23 cellular contexts compared by ENCODE assay signal in genomic region chrX:154476821-154477220, GRCh38. TPM values are rescaled to one million over a fixed set of nuclear protein-coding genes. Genes with fewer than 3 reads are reported as not detected.
A peak's percentile ranks its signal among the peaks of the same experiment; 100 is the strongest.
DNase-seq lines count a peak whose midpoint lies in the region; ATAC-seq lines count a peak whose summit lies in the region.
"Had no signal": no experiment of that assay in that cellular context is flagged by ENCODE, and none has a peak within 500 bp of the region (broad histone marks: within the 10 kb centered on the region; RNA-seq: fewer than 3 reads in every experiment).

No MANE protein-coding gene starts in this region.

- DNase-seq in activated naive CD8-positive, alpha-beta T cell treated with anti-CD3 and anti-CD28 coated beads, Interleukin-2, amount 10 ng/mL, durations not matched to agents 7 days and 5 days, result no peak
- no peak for DNase-seq in activated naive CD8-positive, alpha-beta T cell treated with anti-CD3 and anti-CD28 coated beads, Interleukin-2, amount 50 U/mL, for 24 hours
- no peak for DNase-seq in T-cell
- DNase-seq in islet precursor cell, result peak; percentile 45
- DNase-seq in 8988T, result no peak
- no peak for DNase-seq in NAMALWA (ENCODE audit: low spot score)
- DNase-seq in SHP77 (lab: John Stamatoyannopoulos, UW), result no peak
- DNase-seq: activated CD4-positive, alpha-beta T cell treated with anti-CD3 and anti-CD28 coated beads, Interleukin-2, amount 50 U/mL, for 1 hour; activated naive CD4-positive, alpha-beta T cell treated with anti-CD3 and anti-CD28 coated beads, Interleukin-2, amount 50 U/mL, for 16 hours; central memory CD4-positive, alpha-beta T cell; esophagus squamous epithelium; foreskin melanocyte; left colon; mesendoderm; NCI-H1092; NCI-H187; NCI-H524 treated with DMSO at 0.1 percent for 48 hours; stimulated activated CD4-positive, alpha-beta T cell treated with anti-CD3 and anti-CD28 coated beads, Interleukin-15, amount 100 ng/mL, for 24 hours; stimulated activated naive B cell treated with anti-CD40 and anti-IgM and Interleukin-4, amounts not matched to agents 10 μg/mL and 1 μg/mL and 100 μg/mL, for 72 hours had no signal

- H3K4me1 Mint-ChIP-seq in activated naive CD8-positive, alpha-beta T cell treated with anti-CD3 and anti-CD28 coated beads, Interleukin-2, amount 10 ng/mL, durations not matched to agents 7 days and 5 days, result peaks cover 8% of the 10 kb centered on the region
- peaks cover 17% of the 10 kb centered on the region for H3K4me1 Mint-ChIP-seq in activated naive CD8-positive, alpha-beta T cell treated with anti-CD3 and anti-CD28 coated beads, Interleukin-2, amount 50 U/mL, for 24 hours
- peaks cover 11 to 25% (median 13%) of the 10 kb centered on the region in 3 donors for H3K4me1 Mint-ChIP-seq in T-cell

- CTCF ChIA-PET in T-cell (lab: Charles Lee), result interaction anchor here in 1 of 2 donors (0.6 kb wide), 1 partner anchor 18 kb away, joined by 4 read pairs; no protein-coding TSS in a partner anchor

- no peaks in the 10 kb centered on the region for H3K36me3 Mint-ChIP-seq in activated naive CD8-positive, alpha-beta T cell treated with anti-CD3 and anti-CD28 coated beads, Interleukin-2, amount 10 ng/mL, durations not matched to agents 7 days and 5 days
- peaks cover 4% of the 10 kb centered on the region for H3K36me3 Mint-ChIP-seq in activated naive CD8-positive, alpha-beta T cell treated with anti-CD3 and anti-CD28 coated beads, Interleukin-2, amount 50 U/mL, for 24 hours (ENCODE audit: low read depth)
- H3K36me3 Mint-ChIP-seq in T-cell, result no peaks in the 10 kb centered on the region
- H3K36me3 Mint-ChIP-seq: CD14-positive monocyte had no signal

- no peak for ATAC-seq in activated naive CD8-positive, alpha-beta T cell treated with anti-CD3 and anti-CD28 coated beads, Interleukin-2, amount 10 ng/mL, durations not matched to agents 7 days and 5 days (ENCODE audit: low read depth)
- no peak for ATAC-seq in activated naive CD8-positive, alpha-beta T cell treated with anti-CD3 and anti-CD28 coated beads, Interleukin-2, amount 50 U/mL, for 24 hours
- ATAC-seq in T-cell (replicated peaks in 1 of 4), result no peak
- no peak for ATAC-seq in HG02763 (IDR thresholded peaks at IDR 0.05; ENCODE audit: unreplicated experiment)
- ATAC-seq: HepG2; left colon; stimulated activated naive B cell treated with anti-CD40 and anti-IgM and Interleukin-4, amounts not matched to agents 10 μg/mL and 1 μg/mL and 100 μg/mL, for 72 hours had no signal

- H3K27ac Mint-ChIP-seq in activated naive CD8-positive, alpha-beta T cell treated with anti-CD3 and anti-CD28 coated beads, Interleukin-2, amount 10 ng/mL, durations not matched to agents 7 days and 5 days, result peak overlapping the region; percentile 48
- no peak overlapping the region for H3K27ac Mint-ChIP-seq in activated naive CD8-positive, alpha-beta T cell treated with anti-CD3 and anti-CD28 coated beads, Interleukin-2, amount 50 U/mL, for 24 hours
- H3K27ac Mint-ChIP-seq in T-cell, result peak overlapping the region; percentile 11 to 31
- H3K27ac Mint-ChIP-seq: dendritic cell treated with granulocyte-macrophage colony-stimulating factor and Interleukin-4, amounts not matched to agents 40 ng/mL and 50 ng/mL, for 4 days; stimulated activated naive B cell treated with anti-CD40 and anti-IgM and Interleukin-4, amounts not matched to agents 10 μg/mL and 1 μg/mL and 100 μg/mL, for 72 hours had no signal

- POLR2A ChIA-PET in activated naive CD8-positive, alpha-beta T cell treated with anti-CD3 and anti-CD28 coated beads, Interleukin-2, amount 10 ng/mL, durations not matched to agents 7 days and 5 days (lab: Charles Lee), result interaction anchor here (0.6 to 3.9 kb wide), 10 partner anchors 10 to 77 kb away, joined by 3 to 15 read pairs (median 3); partner anchors contain the start of genes SLC10A3 and UBL4A
- POLR2A ChIA-PET in T-cell (lab: Charles Lee), result interaction anchor here in 1 of 2 donors (0.7 kb wide), 1 partner anchor 71 kb away, joined by 7 read pairs; no protein-coding TSS in a partner anchor

- no peaks in the 10 kb centered on the region for H3K27me3 Mint-ChIP-seq in activated naive CD8-positive, alpha-beta T cell treated with anti-CD3 and anti-CD28 coated beads, Interleukin-2, amount 10 ng/mL, durations not matched to agents 7 days and 5 days
- H3K27me3 Mint-ChIP-seq in activated naive CD8-positive, alpha-beta T cell treated with anti-CD3 and anti-CD28 coated beads, Interleukin-2, amount 50 U/mL, for 24 hours, result no peaks in the 10 kb centered on the region
- peaks cover 0 to under 1% of the 10 kb centered on the region in 2 donors for H3K27me3 Mint-ChIP-seq in T-cell
- H3K27me3 Mint-ChIP-seq: dendritic cell treated with granulocyte-macrophage colony-stimulating factor and Interleukin-4, amounts not matched to agents 40 ng/mL and 50 ng/mL, for 4 days; stimulated activated naive B cell treated with anti-CD40 and anti-IgM and Interleukin-4, amounts not matched to agents 10 μg/mL and 1 μg/mL and 100 μg/mL, for 72 hours had no signal

- H3K9me3 Mint-ChIP-seq in activated naive CD8-positive, alpha-beta T cell treated with anti-CD3 and anti-CD28 coated beads, Interleukin-2, amount 10 ng/mL, durations not matched to agents 7 days and 5 days, result no peaks in the 10 kb centered on the region
- no peaks in the 10 kb centered on the region for H3K9me3 Mint-ChIP-seq in activated naive CD8-positive, alpha-beta T cell treated with anti-CD3 and anti-CD28 coated beads, Interleukin-2, amount 50 U/mL, for 24 hours
- no peaks in the 10 kb centered on the region for H3K9me3 Mint-ChIP-seq in T-cell
- H3K9me3 Mint-ChIP-seq: dendritic cell treated with granulocyte-macrophage colony-stimulating factor and Interleukin-4, amounts not matched to agents 40 ng/mL and 50 ng/mL, for 4 days; stimulated activated naive B cell treated with anti-CD40 and anti-IgM and Interleukin-4, amounts not matched to agents 10 μg/mL and 1 μg/mL and 100 μg/mL, for 72 hours had no signal

- no peak overlapping the region for H3K4me3 Mint-ChIP-seq in activated naive CD8-positive, alpha-beta T cell treated with anti-CD3 and anti-CD28 coated beads, Interleukin-2, amount 10 ng/mL, durations not matched to agents 7 days and 5 days
- H3K4me3 Mint-ChIP-seq in activated naive CD8-positive, alpha-beta T cell treated with anti-CD3 and anti-CD28 coated beads, Interleukin-2, amount 50 U/mL, for 24 hours, result no peak overlapping the region
- no peak overlapping the region for H3K4me3 Mint-ChIP-seq in T-cell
- H3K4me3 Mint-ChIP-seq: CD14-positive monocyte; dendritic cell treated with granulocyte-macrophage colony-stimulating factor and Interleukin-4, amounts not matched to agents 40 ng/mL and 50 ng/mL, for 4 days had no signal

RNA-seq across cellular contexts. Expression of gene LAGE3, which starts 2.3 kb away (rescaled TPM):
- total RNA-seq in activated naive CD8-positive, alpha-beta T cell treated with anti-CD3 and anti-CD28 coated beads, Interleukin-2, amount 10 ng/mL, durations not matched to agents 7 days and 5 days, result 10 to 100 TPM; 32.2 to 34.8 TPM
- 10 to 100 TPM; 12.7 to 25.4 (median 23.5) TPM for total RNA-seq in T-cell

RNA-seq across cellular contexts. Expression of gene UBL4A, which starts 9.6 kb away (rescaled TPM):
- total RNA-seq in activated naive CD8-positive, alpha-beta T cell treated with anti-CD3 and anti-CD28 coated beads, Interleukin-2, amount 10 ng/mL, durations not matched to agents 7 days and 5 days, result 10 to 100 TPM; 43.8 to 45.3 TPM
- total RNA-seq in T-cell, result 10 to 100 TPM; 13.1 to 44.1 (median 39.6) TPM

RNA-seq across cellular contexts. Expression of gene SLC10A3, which starts 13.6 kb away (rescaled TPM):
- total RNA-seq in activated naive CD8-positive, alpha-beta T cell treated with anti-CD3 and anti-CD28 coated beads, Interleukin-2, amount 10 ng/mL, durations not matched to agents 7 days and 5 days, result 10 to 100 TPM; 25.3 to 27.3 TPM
- 10 to 100 TPM; 15.6 to 31.3 (median 25.9) TPM for total RNA-seq in T-cell

RNA-seq across cellular contexts. Expression of gene PLXNA3, which starts 18.7 kb away (rescaled TPM):
- 10 to 100 TPM; 62.5 to 64.1 TPM for total RNA-seq in activated naive CD8-positive, alpha-beta T cell treated with anti-CD3 and anti-CD28 coated beads, Interleukin-2, amount 10 ng/mL, durations not matched to agents 7 days and 5 days
- total RNA-seq in T-cell, result 10 to 100 TPM; 48.1 to 87.0 (median 72.9) TPM

RNA-seq across cellular contexts. Expression of gene FAM50A, which starts 32.9 kb away (rescaled TPM):
- total RNA-seq in activated naive CD8-positive, alpha-beta T cell treated with anti-CD3 and anti-CD28 coated beads, Interleukin-2, amount 10 ng/mL, durations not matched to agents 7 days and 5 days, result 10 to 100 TPM; 59.2 to 70.3 TPM
- total RNA-seq in T-cell, result 10 to 100 TPM; 34.9 to 60.5 (median 51.9) TPM
